In the genomic region with DNA sequence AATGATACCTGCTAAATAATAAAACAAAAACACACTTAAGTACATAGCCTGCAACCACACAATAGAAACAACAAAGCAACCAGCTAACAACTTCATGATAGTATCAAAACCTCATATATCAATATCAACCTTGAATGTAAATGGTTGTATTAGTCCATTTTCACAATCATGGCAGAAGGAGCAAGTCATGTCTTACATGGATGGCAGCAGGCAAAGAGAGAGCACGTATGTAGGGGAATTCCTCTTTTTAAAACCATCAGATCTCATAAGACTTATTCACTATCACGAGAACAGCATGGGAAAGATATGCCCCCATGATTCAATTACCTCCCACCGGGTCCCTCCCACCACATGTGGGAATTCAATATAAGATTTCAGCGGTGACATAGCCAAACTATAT, we compare ENCODE assay signal across 9 cellular contexts. TPM values are rescaled to one million over a fixed set of nuclear protein-coding genes. Genes with fewer than 3 reads are reported as not detected.
"Had no signal": no experiment of that assay in that cellular context is flagged by ENCODE, and none has a peak within 500 bp of the region (broad histone marks: within the 10 kb centered on the region; RNA-seq: fewer than 3 reads in every experiment).

No MANE protein-coding gene starts in this region.

- H3K4me1 Mint-ChIP-seq: IgD-negative memory B cell had no signal

- H3K27me3 Mint-ChIP-seq: IgD-negative memory B cell had no signal

- H3K4me3 Mint-ChIP-seq: IgD-negative memory B cell had no signal

- DNase-seq: IMR-90, KBM-7, KG1 had no signal

- H3K27ac ChIP-seq: HL-60, KMS-11 had no signal

- H3K27ac Mint-ChIP-seq: IgD-negative memory B cell had no signal

- FAIRE-seq: HepG2, HTR-8/SVneo had no signal

- H3K9ac ChIP-seq: KMS-11 had no signal

- ATAC-seq: HepG2 had no signal

- H3K36me3 Mint-ChIP-seq: IgD-negative memory B cell had no signal

- H3K4me2 ChIP-seq: KMS-11 had no signal

RNA-seq across cellular contexts. Expression of gene PTX3, which starts 44.5 kb away (rescaled TPM):
- total RNA-seq: HepG2, HT-29 had no signal
- polyA plus RNA-seq: HepG2, IgD-negative memory B cell had no signal
